In the genomic region with DNA sequence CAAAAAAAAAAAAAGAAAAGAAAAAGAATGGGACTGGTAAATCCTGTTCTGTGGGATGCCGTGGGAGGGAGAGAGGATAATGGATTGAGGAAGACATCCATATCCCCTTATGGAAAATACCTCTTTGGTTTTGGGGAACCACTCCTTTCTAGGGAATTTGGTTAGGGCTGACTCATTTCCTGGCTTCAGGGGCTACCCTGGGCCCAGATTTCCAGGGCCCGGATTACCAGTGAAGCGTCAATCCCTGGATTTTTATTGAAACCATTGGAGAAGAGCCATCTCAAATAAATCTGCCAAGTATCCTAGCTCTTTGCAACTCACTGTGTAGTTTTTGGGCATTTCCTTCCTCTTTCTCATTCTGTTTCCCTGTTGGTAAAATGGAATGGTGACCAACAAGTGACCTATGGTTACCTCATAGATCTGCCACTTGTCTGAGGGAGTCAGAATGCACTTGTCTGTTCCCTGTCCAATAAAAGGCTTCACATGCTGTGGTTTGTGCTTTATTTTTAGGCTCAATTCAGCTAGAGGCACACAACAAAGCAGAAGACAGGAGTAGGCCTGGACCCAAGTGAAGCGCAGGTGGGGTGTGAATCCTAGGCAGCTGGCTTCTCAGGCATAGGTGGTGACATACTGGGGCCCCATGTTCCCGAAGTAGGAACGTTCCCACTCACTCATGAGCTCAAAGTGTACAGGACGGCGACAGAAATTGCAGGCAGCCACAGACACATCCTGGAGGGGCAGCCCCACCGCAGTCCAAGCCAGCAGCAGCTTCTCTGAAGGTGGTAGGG, we compare ENCODE assay signal across 8 cellular contexts. TPM values are rescaled to one million over a fixed set of nuclear protein-coding genes. Genes with fewer than 3 reads are reported as not detected.
DNase-seq lines count a peak whose midpoint lies in the region; ATAC-seq and TF ChIP-seq lines count a peak whose summit lies in the region.

No MANE protein-coding gene starts in this region.

- BruUV-seq in MCF 10A (replicated peaks; lab: Mats Ljungman, UMichigan), result no TSS peak

- H3K27ac Mint-ChIP-seq in MCF 10A (ENCODE audit: low read depth, unreplicated experiment), result no peak overlapping the region

- H3K27me3 Mint-ChIP-seq in MCF 10A (ENCODE audit: insufficient read depth, unreplicated experiment), result peaks cover 17% of the 10 kb centered on the region

- CTCF ChIA-PET in MCF 10A (lab: Yijun Ruan, JAX), result interaction anchor here (0.5 to 1.6 kb wide), 4 partner anchors 12 to 300 kb away, joined by 3 to 4 read pairs (median 4); no protein-coding TSS in a partner anchor

- no peaks in the 10 kb centered on the region for H3K9me3 Mint-ChIP-seq in MCF 10A (ENCODE audit: unreplicated experiment)

- H3K36me3 Mint-ChIP-seq in MCF 10A (ENCODE audit: insufficient read depth, unreplicated experiment), result peaks cover 6% of the 10 kb centered on the region

- H3K4me3 Mint-ChIP-seq in MCF 10A (ENCODE audit: unreplicated experiment), result no peak overlapping the region

- DNase-seq in EH (ENCODE audit: low read depth), result peak; percentile 77
- DNase-seq in Kasumi-1 (lab: John Stamatoyannopoulos, UW), result peak; percentile 13 to 25
- DNase-seq in MCF 10A (ENCODE audit: unreplicated experiment), result peak; percentile 58
- peak; percentile 83 for DNase-seq in myocyte (ENCODE audit: low read depth)
- DNase-seq in NCI-H2107 treated with DMSO at 0.1 percent for 48 hours (lab: John Stamatoyannopoulos, UW; ENCODE audit: unreplicated experiment), result no peak
- DNase-seq in dedifferentiated amniotic fluid mesenchymal stem cell (ENCODE audit: extremely low spot score), result no peak

- POLR2A ChIA-PET in MCF 10A (lab: Yijun Ruan, JAX), result interaction anchor here (0.7 to 5.6 kb wide), 2 partner anchors 9 to 368 kb away, joined by 3 to 30 read pairs; partner anchors contain the start of gene APEX2

- H3K4me1 Mint-ChIP-seq in MCF 10A (ENCODE audit: insufficient read depth, unreplicated experiment), result peaks cover 6% of the 10 kb centered on the region

- intact Hi-C loops in MCF 10A (cut with micrococcal nuclease), result no loop called here

- ATAC-seq in GM18502 (IDR thresholded peaks at IDR 0.05; ENCODE audit: poor library complexity, unreplicated experiment), result no peak
- ATAC-seq in GM21390 (IDR thresholded peaks at IDR 0.05; ENCODE audit: unreplicated experiment), result no peak

- no peak for TF ChIP-seq CTCF in MCF 10A (IDR thresholded peaks at IDR 0.05; ENCODE audit: unreplicated experiment)

RNA-seq across cellular contexts. Expression of gene APEX2, which starts 8.6 kb away (rescaled TPM):
- total RNA-seq in MCF 10A (2022), result 11.8 and 14.0 TPM in 2 replicates
- 7.8 and 11.2 TPM in 2 replicates for total RNA-seq in myocyte
- polyA plus RNA-seq in myocyte (2012), result 12.6 TPM

RNA-seq across cellular contexts. Expression of gene PFKFB1, which starts 14.8 kb away (rescaled TPM):
- total RNA-seq in MCF 10A (2022) (0.27 and 0.37 TPM in 2 replicates), myocyte (0.16 TPM in 1 of 2 replicates, not detected in the other)
- polyA plus RNA-seq in myocyte (2012), result 0.24 TPM

RNA-seq across cellular contexts. Expression of gene ALAS2, which starts 22.0 kb away (rescaled TPM):
- total RNA-seq in MCF 10A (2022) (not detected in 2 replicates), myocyte (not detected in 2 replicates)
- polyA plus RNA-seq in myocyte (2012), result not detected

Comparison
In these comparisons a context has a peak if more than half of its experiments do, and no peak if none do; other contexts are left out.
1. DNase-seq: peak in EH (single experiment), Kasumi-1 (2 of 2), MCF 10A (single experiment) and myocyte (single experiment); none in NCI-H2107 treated with DMSO at 0.1 percent for 48 hours (single experiment) and dedifferentiated amniotic fluid mesenchymal stem cell (single experiment).